Comparison of ENCODE assay signal across 8 cellular contexts in genomic region chr6:33203443-33204164, GRCh38. TPM values are rescaled to one million over a fixed set of nuclear protein-coding genes. Genes with fewer than 3 reads are reported as not detected.
DNase-seq lines count a peak whose midpoint lies in the region; ATAC-seq, FAIRE-seq and TF ChIP-seq lines count a peak whose summit lies in the region.

No MANE protein-coding gene starts in this region.

- ATAC-seq in stimulated activated naive CD8-positive, alpha-beta T cell treated with anti-CD3 and anti-CD28 coated beads, Interleukin-15, amount 100 ng/mL, for 72 hours: no peak

- CTCF ChIA-PET in activated CD4-positive, alpha-beta memory T cell treated with anti-CD3 and anti-CD28 coated beads for 36 hours (lab: Charles Lee): interaction anchor here (3.8 kb wide), 1 partner anchor 44 kb away, joined by 16 read pairs; no protein-coding TSS in a partner anchor

- H3K9me3 Mint-ChIP-seq in activated naive CD4-positive, alpha-beta T cell treated with anti-CD3 and anti-CD28 coated beads, Interleukin-2, amount 50 U/mL, for 24 hours: no peaks in the 10 kb centered on the region
- H3K9me3 Mint-ChIP-seq in activated CD4-positive, alpha-beta memory T cell treated with anti-CD3 and anti-CD28 coated beads for 36 hours: no peaks in the 10 kb centered on the region
- H3K9me3 Mint-ChIP-seq in stimulated activated naive CD8-positive, alpha-beta T cell treated with anti-CD3 and anti-CD28 coated beads, Interleukin-15, amount 100 ng/mL, for 72 hours: no peaks in the 10 kb centered on the region

- H3K27ac ChIP-seq in kidney (ENCODE audit: low read depth in 2 of 2, low read length in 2 of 2): no peak overlapping the region

- H3K4me3 ChIP-seq in kidney (ENCODE audit: low read length in 2 of 2): peak overlapping the region; percentile 43 to 91

- H3K27ac Mint-ChIP-seq in activated naive CD4-positive, alpha-beta T cell treated with anti-CD3 and anti-CD28 coated beads, Interleukin-2, amount 50 U/mL, for 24 hours: peak overlapping the region; percentile 30
- peak overlapping the region; percentile 91 for H3K27ac Mint-ChIP-seq in activated CD4-positive, alpha-beta memory T cell treated with anti-CD3 and anti-CD28 coated beads for 36 hours
- peak overlapping the region; percentile 73 to 95 for H3K27ac Mint-ChIP-seq in stimulated activated naive CD8-positive, alpha-beta T cell treated with anti-CD3 and anti-CD28 coated beads, Interleukin-15, amount 100 ng/mL, for 72 hours

- H3K9ac ChIP-seq in kidney (ENCODE audit: low read length in 2 of 2): no peak overlapping the region

- H3K4me3 Mint-ChIP-seq in activated naive CD4-positive, alpha-beta T cell treated with anti-CD3 and anti-CD28 coated beads, Interleukin-2, amount 50 U/mL, for 24 hours: peak overlapping the region; percentile 100
- H3K4me3 Mint-ChIP-seq in activated CD4-positive, alpha-beta memory T cell treated with anti-CD3 and anti-CD28 coated beads for 36 hours: peak overlapping the region; percentile 85
- H3K4me3 Mint-ChIP-seq in stimulated activated naive CD8-positive, alpha-beta T cell treated with anti-CD3 and anti-CD28 coated beads, Interleukin-15, amount 100 ng/mL, for 72 hours: peak overlapping the region; percentile 90 to 98

- H3K9me3 ChIP-seq in kidney (ENCODE audit: control insufficient read depth in 1 of 2, low read length in 2 of 2): no peaks in the 10 kb centered on the region

- no peak for DNase-seq in activated naive CD4-positive, alpha-beta T cell treated with Interleukin-2 at 50 U/mL for 16 hours
- no peak for DNase-seq in activated CD4-positive, alpha-beta memory T cell treated with anti-CD3 and anti-CD28 coated beads for 36 hours
- DNase-seq in kidney (no peak), NCI-H510A treated with DMSO at 0.1 percent for 48 hours (lab: John Stamatoyannopoulos, UW) (no peak), foreskin melanocyte (no peak), DMS79 (lab: John Stamatoyannopoulos, UW) (no peak)
- no peak for DNase-seq in stimulated activated naive CD8-positive, alpha-beta T cell treated with anti-CD3 and anti-CD28 coated beads, Interleukin-15, amount 100 ng/mL, for 72 hours

- POLR2A ChIA-PET in activated CD4-positive, alpha-beta memory T cell treated with anti-CD3 and anti-CD28 coated beads for 36 hours (lab: Charles Lee): interaction anchor here (1.1 to 1.6 kb wide), 2 partner anchors 45 to 46 kb away, joined by 3 to 5 read pairs; no protein-coding TSS in a partner anchor

- H3K36me3 ChIP-seq in kidney (ENCODE audit: control insufficient read depth in 1 of 2, insufficient read depth in 2 of 2, low read length in 2 of 2): peaks cover 14 to 18% of the 10 kb centered on the region in 2 donors

- peaks cover 57% of the 10 kb centered on the region for H3K4me1 Mint-ChIP-seq in activated naive CD4-positive, alpha-beta T cell treated with anti-CD3 and anti-CD28 coated beads, Interleukin-2, amount 50 U/mL, for 24 hours
- peaks cover 60% of the 10 kb centered on the region for H3K4me1 Mint-ChIP-seq in activated CD4-positive, alpha-beta memory T cell treated with anti-CD3 and anti-CD28 coated beads for 36 hours (ENCODE audit: low read depth)
- peaks cover 80% of the 10 kb centered on the region for H3K4me1 Mint-ChIP-seq in stimulated activated naive CD8-positive, alpha-beta T cell treated with anti-CD3 and anti-CD28 coated beads, Interleukin-15, amount 100 ng/mL, for 72 hours

- peaks cover 22 to 39% of the 10 kb centered on the region in 2 donors for H3K4me1 ChIP-seq in kidney (ENCODE audit: control insufficient read depth in 1 of 2, insufficient read depth in 1 of 2, low read depth in 1 of 2, low read length in 2 of 2)

- TF ChIP-seq CTCF in kidney (IDR thresholded peaks at IDR 0.05; ENCODE audit: borderline replicate concordance, extremely low read depth, insufficient read depth): no peak

- H3K27me3 Mint-ChIP-seq in activated naive CD4-positive, alpha-beta T cell treated with anti-CD3 and anti-CD28 coated beads, Interleukin-2, amount 50 U/mL, for 24 hours: no peaks in the 10 kb centered on the region
- no peaks in the 10 kb centered on the region for H3K27me3 Mint-ChIP-seq in activated CD4-positive, alpha-beta memory T cell treated with anti-CD3 and anti-CD28 coated beads for 36 hours
- no peaks in the 10 kb centered on the region for H3K27me3 Mint-ChIP-seq in stimulated activated naive CD8-positive, alpha-beta T cell treated with anti-CD3 and anti-CD28 coated beads, Interleukin-15, amount 100 ng/mL, for 72 hours

- H3K36me3 Mint-ChIP-seq in activated naive CD4-positive, alpha-beta T cell treated with anti-CD3 and anti-CD28 coated beads, Interleukin-2, amount 50 U/mL, for 24 hours: peaks cover 20% of the 10 kb centered on the region
- H3K36me3 Mint-ChIP-seq in activated CD4-positive, alpha-beta memory T cell treated with anti-CD3 and anti-CD28 coated beads for 36 hours: peaks cover 30% of the 10 kb centered on the region

- no peak for FAIRE-seq in kidney (lab: Jason Lieb, UNC)

- intact Hi-C loops in activated CD4-positive, alpha-beta memory T cell treated with anti-CD3 and anti-CD28 coated beads for 36 hours (cut with micrococcal nuclease): loop anchor here (2.0 kb wide), 2 partner anchors 111 to 233 kb away; partner anchors contain the start of gene TAPBP
- intact Hi-C loops in kidney (cut with DNase I): no loop called here

RNA-seq across cellular contexts. Expression of gene HSD17B8, which starts 0.9 kb away (rescaled TPM):
- 10 to 100 TPM; 35.3 to 36.1 TPM for total RNA-seq in activated CD4-positive, alpha-beta memory T cell treated with anti-CD3 and anti-CD28 coated beads for 36 hours
- total RNA-seq in kidney: 26.6 TPM
- 83.0 TPM for polyA plus RNA-seq in kidney (ENCODE audit: insufficient read depth, low read depth, low replicate concordance)

RNA-seq across cellular contexts. Expression of gene SLC39A7, which starts 2.9 kb away (rescaled TPM):
- total RNA-seq in activated CD4-positive, alpha-beta memory T cell treated with anti-CD3 and anti-CD28 coated beads for 36 hours: 10 to 100 TPM; 42.0 to 45.7 TPM
- 83.3 TPM for total RNA-seq in kidney
- 118 TPM for polyA plus RNA-seq in kidney (ENCODE audit: insufficient read depth, low read depth, low replicate concordance)

RNA-seq across cellular contexts. Expression of gene RXRB, which starts 3.1 kb away (rescaled TPM):
- total RNA-seq in activated CD4-positive, alpha-beta memory T cell treated with anti-CD3 and anti-CD28 coated beads for 36 hours: 10 to 100 TPM; 40.9 to 41.4 TPM
- 52.2 TPM for total RNA-seq in kidney
- polyA plus RNA-seq in kidney (ENCODE audit: insufficient read depth, low read depth, low replicate concordance): 35.7 TPM

RNA-seq across cellular contexts. Expression of gene RING1, which starts 4.7 kb away (rescaled TPM):
- 10 to 100 TPM; 25.4 to 28.4 TPM for total RNA-seq in activated CD4-positive, alpha-beta memory T cell treated with anti-CD3 and anti-CD28 coated beads for 36 hours
- total RNA-seq in kidney: 47.2 TPM
- polyA plus RNA-seq in kidney (ENCODE audit: insufficient read depth, low read depth, low replicate concordance): 48.6 TPM

RNA-seq across cellular contexts. Expression of gene COL11A2, which starts 11.3 kb away (rescaled TPM):
- total RNA-seq in activated CD4-positive, alpha-beta memory T cell treated with anti-CD3 and anti-CD28 coated beads for 36 hours: 1 to 10 TPM in 1 of 2 experiments, under 1 TPM in 1; 0.69 to 1.0 TPM
- 0.85 TPM for total RNA-seq in kidney
- 2.3 TPM for polyA plus RNA-seq in kidney (ENCODE audit: insufficient read depth, low read depth, low replicate concordance)

Comparison
In these comparisons a context has a peak if more than half of its experiments do, and no peak if none do; other contexts are left out.
1. H3K27ac Mint-ChIP-seq: peak in every context shown above with its lines; median percentile 91 in activated CD4-positive, alpha-beta memory T cell treated with anti-CD3 and anti-CD28 coated beads for 36 hours; 84 in stimulated activated naive CD8-positive, alpha-beta T cell treated with anti-CD3 and anti-CD28 coated beads, Interleukin-15, amount 100 ng/mL, for 72 hours; 30 in activated naive CD4-positive, alpha-beta T cell treated with anti-CD3 and anti-CD28 coated beads, Interleukin-2, amount 50 U/mL, for 24 hours.